In genomic region chr2:202251494-202251893, GRCh38 we compare ENCODE assay signal across 23 cellular contexts.
"Had no signal": no experiment of that assay in that cellular context is flagged by ENCODE, and none has a peak within 500 bp of the region (broad histone marks: within the 10 kb centered on the region; RNA-seq: fewer than 3 reads in every experiment).

No MANE protein-coding gene starts in this region.

- H3K9me3 ChIP-seq: body of pancreas, left lung, stomach, thyroid gland, upper lobe of right lung had no signal

- ATAC-seq: body of pancreas; esophagus mucosa; left lung; stimulated activated naive B cell treated with anti-CD40 and anti-IgM and Interleukin-4, amounts not matched to agents 10 μg/mL and 1 μg/mL and 100 μg/mL, for 72 hours; upper lobe of right lung had no signal

- H3K27me3 ChIP-seq: body of pancreas, cardiac muscle cell, heart right ventricle, left lung, stomach, thyroid gland, upper lobe of right lung had no signal

- FAIRE-seq: TTC549 had no signal

- H3K27ac ChIP-seq: body of pancreas, cardiac muscle cell, left lung, stomach, thyroid gland, upper lobe of right lung, VCaP had no signal

- H3K4me1 ChIP-seq: body of pancreas, left lung, stomach, thyroid gland, upper lobe of right lung had no signal

- H3K36me3 ChIP-seq: cardiac muscle cell, heart right ventricle, left lung, stomach, thyroid gland, upper lobe of right lung had no signal

- H3K4me3 ChIP-seq: body of pancreas, cardiac muscle cell, heart right ventricle, left lung, stomach, thyroid gland, upper lobe of right lung had no signal

- DNase-seq: activated CD4-positive, alpha-beta T cell treated with anti-CD3 and anti-CD28 coated beads for 4 hours; activated CD4-positive, alpha-beta T cell treated with anti-CD3 and anti-CD28 coated beads, Interleukin-2, amount 50 U/mL, for 4 hours; activated effector memory CD4-positive, alpha-beta T cell treated with Interleukin-2 at 50 U/mL for 16 hours; activated naive CD4-positive, alpha-beta T cell treated with Interleukin-2 at 50 U/mL for 16 hours; aorta; body of pancreas; cortex of kidney; kidney glomerular epithelial cell; left lung; mammary epithelial cell; stimulated activated CD4-positive, alpha-beta T cell treated with anti-CD3 and anti-CD28 coated beads, Interleukin-15, amount 100 ng/mL, for 24 hours; stimulated activated CD4-positive, alpha-beta T cell treated with anti-CD3 and anti-CD28 coated beads, Interleukin-2, amount 100 ng/mL, for 24 hours; stimulated activated naive B cell treated with anti-CD40 and anti-IgM and Interleukin-4, amounts not matched to agents 10 μg/mL and 1 μg/mL and 100 μg/mL, for 72 hours; stomach; SW 1271; T-helper 9 cell; thyroid gland; upper lobe of right lung had no signal
